ENCODE assay signal across 18 cellular contexts in the genomic region with DNA sequence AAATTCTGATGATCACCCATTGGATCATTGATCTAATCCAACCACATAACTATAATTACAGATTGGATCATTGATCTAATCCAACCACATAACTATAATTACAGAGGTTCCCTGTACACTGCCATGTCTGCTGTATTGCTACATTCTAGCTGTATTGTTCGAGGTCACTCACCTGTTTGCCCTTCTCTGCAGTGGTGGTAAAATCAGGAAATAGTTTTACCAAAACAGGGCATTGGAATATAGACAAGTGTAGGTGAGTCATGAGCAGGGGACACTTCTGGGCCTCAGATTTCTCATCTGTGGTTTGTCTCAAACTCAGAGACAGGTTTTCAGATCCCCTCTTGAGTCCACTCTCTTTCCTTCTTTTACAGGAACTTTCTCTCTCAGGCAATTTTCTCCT. TPM values are rescaled to one million over a fixed set of nuclear protein-coding genes. Genes with fewer than 3 reads are reported as not detected.
DNase-seq lines count a peak whose midpoint lies in the region; ATAC-seq, FAIRE-seq and TF ChIP-seq lines count a peak whose summit lies in the region.
"Had no signal": no experiment of that assay in that cellular context is flagged by ENCODE, and none has a peak within 500 bp of the region (broad histone marks: within the 10 kb centered on the region; RNA-seq: fewer than 3 reads in every experiment).

No MANE protein-coding gene starts in this region.

- FAIRE-seq in GM12891 (lab: Jason Lieb, UNC): no peak
- FAIRE-seq: TTC549 had no signal

- no peaks in the 10 kb centered on the region for H3K9me3 ChIP-seq in mucosa of descending colon
- H3K9me3 ChIP-seq: gastrocnemius medialis had no signal

- H3K36me3 ChIP-seq in mucosa of descending colon (ENCODE audit: low read depth): no peaks in the 10 kb centered on the region
- H3K36me3 ChIP-seq: gastrocnemius medialis had no signal

- H3K4me3 ChIP-seq in mucosa of descending colon: no peak overlapping the region
- H3K4me3 ChIP-seq: gastrocnemius medialis had no signal

- peak; percentile 56 for ATAC-seq in esophagus mucosa
- peak; percentile 63 for ATAC-seq in mucosa of descending colon
- ATAC-seq in GM19023 (IDR thresholded peaks at IDR 0.05; ENCODE audit: unreplicated experiment): no peak
- ATAC-seq: activated CD4-positive, alpha-beta T cell treated with anti-CD3 and anti-CD28 coated beads for 36 hours; gastrocnemius medialis; natural killer cell treated with Interleukin-12 subunit alpha and Interleukin-12 subunit beta and Interleukin-15 and Interleukin-18, amount 100 ng/mL, for 72 hours; Right ventricle myocardium inferior; stimulated activated memory B cell treated with anti-CD40 and anti-IgM and Interleukin-4, amounts not matched to agents 10 μg/mL and 1 μg/mL and 100 μg/mL, for 72 hours had no signal

- no peaks in the 10 kb centered on the region for H3K4me1 ChIP-seq in mucosa of descending colon (ENCODE audit: low read depth)
- H3K4me1 ChIP-seq: gastrocnemius medialis had no signal

- TF ChIP-seq CTCF in mucosa of descending colon (IDR thresholded peaks at IDR 0.05): no peak

- DNase-seq in GM12891 (ENCODE audit: insufficient read length, low spot score): no peak
- DNase-seq in NCI-H2029 (lab: John Stamatoyannopoulos, UW): peak; percentile 42
- no peak for DNase-seq in mucosa of descending colon
- no peak for DNase-seq in activated gamma-delta T cell (lab: John Stamatoyannopoulos, UW)
- DNase-seq in stimulated activated CD4-positive, alpha-beta T cell treated with anti-CD3 and anti-CD28 coated beads, Interleukin-2, amount 100 ng/mL, for 24 hours: no peak
- DNase-seq: activated CD4-positive, alpha-beta T cell treated with anti-CD3 and anti-CD28 coated beads for 36 hours; activated naive CD8-positive, alpha-beta T cell treated with anti-CD3 and anti-CD28 coated beads for 36 hours; effector CD8-positive, alpha-beta T cell; gastrocnemius medialis; MV-4-11; NCI-H187 treated with DMSO at 0.1 percent for 48 hours; SW 1271 had no signal

- intact Hi-C loops in mucosa of descending colon (cut with DNase I, micrococcal nuclease): no loop called here

- no peak for TF ChIP-seq POLR2A in GM12891 (IDR thresholded peaks at IDR 0.05; ENCODE audit: low read depth, low read length)

TF ChIP-seq in GM12891, 5 proteins besides CTCF, POLR2A, EP300 and RAD21:
- no peak for TF ChIP-seq POU2F2 (IDR thresholded peaks at IDR 0.05; ENCODE audit: low read depth, low read length)
- TF ChIP-seq POLR2AphosphoS5 (IDR thresholded peaks at IDR 0.05; ENCODE audit: low read depth, low read length): no peak
- TF ChIP-seq SPI1 (IDR thresholded peaks at IDR 0.05; ENCODE audit: low read depth, low read length): peak; percentile 5; the same call in 1 of the 2 replicates
TF ChIP-seq in GM12891: peak in this region for 1.

RNA-seq across cellular contexts. Expression of a gene that starts 9.0 kb away (rescaled TPM):
- 26.3 TPM for polyA plus RNA-seq in GM12891 (2012; ENCODE audit: low read depth, missing spikeins)
- 134 TPM for total RNA-seq in esophagus mucosa
- 100 to 1,000 TPM; 168 to 231 (median 208) TPM for total RNA-seq in mucosa of descending colon
